11 cellular contexts compared by ENCODE assay signal in the genomic region with DNA sequence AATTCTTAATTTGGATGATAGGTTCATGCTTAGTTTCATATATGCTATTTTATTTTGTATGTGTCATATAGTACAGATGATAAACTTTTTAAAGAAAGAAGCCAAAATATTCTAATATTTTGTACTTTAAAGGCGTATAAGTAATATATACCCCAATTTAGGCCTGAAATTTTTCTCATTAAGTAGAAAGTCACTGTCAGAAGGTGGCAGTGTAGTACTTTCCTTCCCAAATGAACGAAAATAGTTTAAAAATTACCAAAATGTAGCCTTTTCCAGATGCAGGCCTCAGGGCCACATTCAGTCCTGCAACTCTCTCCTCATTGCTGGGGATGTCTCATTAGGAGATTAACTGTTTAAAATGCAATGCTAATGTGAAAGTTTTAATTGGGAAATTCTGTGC.
DNase-seq lines count a peak whose midpoint lies in the region; ATAC-seq lines count a peak whose summit lies in the region.
"Had no signal": no experiment of that assay in that cellular context is flagged by ENCODE, and none has a peak within 500 bp of the region (broad histone marks: within the 10 kb centered on the region; RNA-seq: fewer than 3 reads in every experiment).

No MANE protein-coding gene starts in this region.

- no peak for ATAC-seq in HG02623 (IDR thresholded peaks at IDR 0.05; ENCODE audit: unreplicated experiment)
- ATAC-seq: activated T-helper 17 cell treated with anti-CD3 and anti-CD28 coated beads, Interleukin-2, amount 50 U/mL, for 72 hours had no signal

- peak; percentile 1 for DNase-seq in AG08395 (ENCODE audit: low spot score)
- peak; percentile 17 for DNase-seq in HT1080 (ENCODE audit: low read depth)
- DNase-seq in amniotic epithelial cell (ENCODE audit: low read depth) = peak; percentile 32
- peak; percentile 24 for DNase-seq in iPS-NIHi11 (ENCODE audit: low spot score)
- DNase-seq in T-helper 1 cell = no peak
- DNase-seq in ecto neural progenitor cell (ENCODE audit: low spot score) = no peak
- no peak for DNase-seq in activated effector memory CD4-positive, alpha-beta T cell treated with Interleukin-2 at 50 U/mL for 16 hours
- DNase-seq: DMS79 treated with DMSO at 0.1 percent for 48 hours, sigmoid colon had no signal

Comparison
In these comparisons a context has a peak if more than half of its experiments do, and no peak if none do; other contexts are left out.
1. DNase-seq: peak in AG08395 (single experiment), HT1080 (single experiment), amniotic epithelial cell (single experiment) and iPS-NIHi11 (single experiment); none in T-helper 1 cell (0 of 5), ecto neural progenitor cell (single experiment) and activated effector memory CD4-positive, alpha-beta T cell treated with Interleukin-2 at 50 U/mL for 16 hours (single experiment).